8 cellular contexts compared by ENCODE assay signal in the genomic region with DNA sequence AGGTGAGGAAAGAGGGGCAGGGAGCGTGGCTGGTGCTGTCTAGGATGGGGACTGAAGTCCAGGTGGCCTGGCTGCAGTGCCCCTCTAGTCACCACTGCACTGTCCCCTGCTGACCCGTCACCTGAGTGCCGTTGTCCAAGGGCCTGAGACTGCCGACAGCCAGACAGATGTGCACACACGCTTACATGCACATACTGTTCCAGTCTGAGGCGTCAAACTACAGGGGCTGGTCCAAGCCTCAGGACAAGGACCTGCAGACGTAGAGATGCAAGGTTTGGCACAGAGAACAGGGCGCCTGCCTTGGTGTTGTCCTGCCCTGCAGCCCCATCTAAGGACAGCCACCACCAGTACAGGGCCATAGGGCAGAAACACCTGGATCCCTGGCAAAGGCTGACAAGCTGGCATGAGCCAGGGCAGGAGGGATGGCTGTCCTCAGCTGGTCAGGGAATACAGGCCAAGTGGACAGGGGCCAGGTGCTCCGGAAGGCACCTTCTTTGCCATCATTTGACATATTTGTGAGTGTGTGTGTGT. TPM values are rescaled to one million over a fixed set of nuclear protein-coding genes. Genes with fewer than 3 reads are reported as not detected.
A peak's percentile ranks its signal among the peaks of the same experiment; 100 is the strongest.
DNase-seq lines count a peak whose midpoint lies in the region; TF ChIP-seq lines count a peak whose summit lies in the region.

No MANE protein-coding gene starts in this region.

- H3K23ac ChIP-seq in mesendoderm (ENCODE audit: low read length): peak overlapping the region; percentile 30

- no peak for DNase-seq in activated naive CD4-positive, alpha-beta T cell treated with Interleukin-2 at 50 U/mL for 16 hours
- DNase-seq in chondrocyte (ENCODE audit: low spot score): no peak
- DNase-seq in mesendoderm: no peak
- no peak for DNase-seq in uterus
- no peak for DNase-seq in HEK293T (ENCODE audit: extremely low spot score)
- DNase-seq in mucosa of gallbladder (ENCODE audit: low spot score): no peak
- DNase-seq in COLO668 (lab: John Stamatoyannopoulos, UW; ENCODE audit: unreplicated experiment): no peak

- peak overlapping the region; percentile 63 for H3K4ac ChIP-seq in mesendoderm (ENCODE audit: low read depth, low read length)

- H3K79me1 ChIP-seq in mesendoderm (ENCODE audit: low read length): no peaks in the 10 kb centered on the region

- H3K27me3 ChIP-seq in mesendoderm (ENCODE audit: insufficient read depth, low read length, poor library complexity) (no peaks in the 10 kb centered on the region), uterus (no peaks in the 10 kb centered on the region)

- intact Hi-C loops in uterus (cut with DNase I; ENCODE audit: low total_unique reads): no loop called here

- H4K5ac ChIP-seq in mesendoderm (ENCODE audit: low read length): no peak overlapping the region

- H3K27ac ChIP-seq in mesendoderm (ENCODE audit: low read depth, low read length): no peak overlapping the region
- peak overlapping the region; percentile 84 to 97 for H3K27ac ChIP-seq in uterus

- no CpG with 5 or more reads among the region's 9 CpGs for WGBS in mesendoderm (ENCODE audit: extremely low coverage, insufficient coverage, low lambda C conversion rate)

- H3K27ac Mint-ChIP-seq in activated naive CD4-positive, alpha-beta T cell treated with anti-CD3 and anti-CD28 coated beads, Interleukin-2, amount 50 U/mL, for 24 hours: peak overlapping the region; percentile 91
- no peak overlapping the region for H3K27ac Mint-ChIP-seq in chondrocyte (ENCODE audit: unreplicated experiment)

- H2BK5ac ChIP-seq in mesendoderm (ENCODE audit: low read length): no peak overlapping the region

- H3K4me1 ChIP-seq in mesendoderm (ENCODE audit: control insufficient read depth, low read depth, low read length): peaks cover 1% of the 10 kb centered on the region
- H3K4me1 ChIP-seq in uterus: peaks cover 0 to 3% of the 10 kb centered on the region in 2 donors

- peak overlapping the region; percentile 89 for H3K4me3 Mint-ChIP-seq in activated naive CD4-positive, alpha-beta T cell treated with anti-CD3 and anti-CD28 coated beads, Interleukin-2, amount 50 U/mL, for 24 hours
- peak overlapping the region; percentile 63 for H3K4me3 Mint-ChIP-seq in chondrocyte (ENCODE audit: unreplicated experiment)

- peak overlapping the region; percentile 83 for H3K9ac ChIP-seq in mesendoderm (ENCODE audit: low read length)

- POLR2A ChIA-PET in HEK293T (lab: Yijun Ruan, JAX): no interaction called here

- TF ChIP-seq POLR2A in uterus (IDR thresholded peaks at IDR 0.05): no peak

- H3K4me3 ChIP-seq in mesendoderm (ENCODE audit: low read length) (no peak overlapping the region), uterus (peak overlapping the region; percentile 38 to 40)

- TF ChIP-seq CTCF in chondrocyte (IDR thresholded peaks at IDR 0.05) (no peak), uterus (IDR thresholded peaks at IDR 0.05) (no peak)

- H2BK120ac ChIP-seq in mesendoderm (ENCODE audit: low read depth, low read length): no peak overlapping the region

- H3K36me3 ChIP-seq in mesendoderm (ENCODE audit: control insufficient read depth, insufficient read depth, low read length) (no peaks in the 10 kb centered on the region), uterus (no peaks in the 10 kb centered on the region)

- H3K4me1 Mint-ChIP-seq in activated naive CD4-positive, alpha-beta T cell treated with anti-CD3 and anti-CD28 coated beads, Interleukin-2, amount 50 U/mL, for 24 hours: peaks cover 12% of the 10 kb centered on the region
- H3K4me1 Mint-ChIP-seq in chondrocyte (ENCODE audit: low read depth): peaks cover 18% of the 10 kb centered on the region

- CTCF ChIA-PET in HEK293T (lab: Yijun Ruan, JAX): interaction anchor here (0.6 to 1.6 kb wide), 2 partner anchors 255 to 1810 kb away, joined by 3 read pairs; no protein-coding TSS in a partner anchor

- H3K18ac ChIP-seq in mesendoderm (ENCODE audit: low read length): no peak overlapping the region

- H2AK5ac ChIP-seq in mesendoderm (ENCODE audit: low read length): peak overlapping the region; percentile 32

- no peak overlapping the region for H4K8ac ChIP-seq in mesendoderm (ENCODE audit: low read depth, low read length)

- no peaks in the 10 kb centered on the region for H3K9me3 Mint-ChIP-seq in activated naive CD4-positive, alpha-beta T cell treated with anti-CD3 and anti-CD28 coated beads, Interleukin-2, amount 50 U/mL, for 24 hours
- H3K9me3 Mint-ChIP-seq in chondrocyte (ENCODE audit: low read depth): no peaks in the 10 kb centered on the region

- H3K27me3 Mint-ChIP-seq in activated naive CD4-positive, alpha-beta T cell treated with anti-CD3 and anti-CD28 coated beads, Interleukin-2, amount 50 U/mL, for 24 hours: no peaks in the 10 kb centered on the region
- peaks cover 2% of the 10 kb centered on the region for H3K27me3 Mint-ChIP-seq in chondrocyte (ENCODE audit: low read depth)

- H3K36me3 Mint-ChIP-seq in activated naive CD4-positive, alpha-beta T cell treated with anti-CD3 and anti-CD28 coated beads, Interleukin-2, amount 50 U/mL, for 24 hours: peaks cover 2% of the 10 kb centered on the region
- no peaks in the 10 kb centered on the region for H3K36me3 Mint-ChIP-seq in chondrocyte (ENCODE audit: low read depth)

- no peaks in the 10 kb centered on the region for H3K79me2 ChIP-seq in mesendoderm (ENCODE audit: control insufficient read depth, insufficient read depth, low read length)

- peak overlapping the region; percentile 86 for H3K56ac ChIP-seq in mesendoderm (ENCODE audit: low read length)

- peak overlapping the region; percentile 70 for H3K4me2 ChIP-seq in mesendoderm (ENCODE audit: low read length)

- no peak overlapping the region for H2BK15ac ChIP-seq in mesendoderm (replicated peaks; ENCODE audit: low read depth)

- H3K9me3 ChIP-seq in uterus: no peaks in the 10 kb centered on the region

TF ChIP-seq in HEK293T, 16 proteins besides CTCF, POLR2A, EP300 and RAD21:
- TF ChIP-seq TARDBP (IDR thresholded peaks at IDR 0.05) (no peak), SUZ12 (IDR thresholded peaks at IDR 0.05) (no peak), ELF4 (IDR thresholded peaks at IDR 0.05) (no peak), HDGF (IDR thresholded peaks at IDR 0.05; ENCODE audit: borderline replicate concordance) (no peak), L3MBTL2 (conservative IDR thresholded peaks at IDR 0.05) (no peak)

RNA-seq across cellular contexts. Expression of a gene that starts 1.7 kb away (rescaled TPM):
- total RNA-seq in chondrocyte (0.72 to 0.95 TPM in 2 of 3 replicates, not detected in the other), uterus (1 to 10 TPM in 3 of 4 donors, under 1 TPM in 1; 0.51 to 9.3 (median 7.1) TPM), mucosa of gallbladder (10.4 TPM)
- 0.97 TPM for polyA plus RNA-seq in mesendoderm (2013, experiment 1 of 2)
- 0.42 TPM for polyA plus RNA-seq in mesendoderm (2013, experiment 2 of 2)
